9 cellular contexts compared by ENCODE assay signal in genomic region chr12:89856431-89856830, GRCh38.
DNase-seq lines count a peak whose midpoint lies in the region; FAIRE-seq and TF ChIP-seq lines count a peak whose summit lies in the region.
"Had no signal": no experiment of that assay in that cellular context is flagged by ENCODE, and none has a peak within 500 bp of the region (broad histone marks: within the 10 kb centered on the region; RNA-seq: fewer than 3 reads in every experiment).

No MANE protein-coding gene starts in this region.

- H2AFZ ChIP-seq in GM23248 = no peak overlapping the region

- TF ChIP-seq POLR2A in thyroid gland (IDR thresholded peaks at IDR 0.05) = no peak

- peak; percentile 92 for FAIRE-seq in GM18507 (lab: Jason Lieb, UNC)
- FAIRE-seq: TTC549 had no signal

- H3K27ac ChIP-seq in GM23248 = no peak overlapping the region
- H3K27ac ChIP-seq in thyroid gland = no peak overlapping the region

- no peak overlapping the region for H3K4me3 Mint-ChIP-seq in dendritic cell treated with granulocyte-macrophage colony-stimulating factor and Interleukin-4, amounts not matched to agents 40 ng/mL and 50 ng/mL, for 4 days
- H3K4me3 Mint-ChIP-seq in endothelial cell (ENCODE audit: unreplicated experiment) = no peak overlapping the region

- peaks cover 16% of the 10 kb centered on the region for H3K36me3 Mint-ChIP-seq in dendritic cell treated with granulocyte-macrophage colony-stimulating factor and Interleukin-4, amounts not matched to agents 40 ng/mL and 50 ng/mL, for 4 days (ENCODE audit: low read depth)
- H3K36me3 Mint-ChIP-seq in endothelial cell (ENCODE audit: low read depth, unreplicated experiment) = no peaks in the 10 kb centered on the region

- H3K27me3 Mint-ChIP-seq in dendritic cell treated with granulocyte-macrophage colony-stimulating factor and Interleukin-4, amounts not matched to agents 40 ng/mL and 50 ng/mL, for 4 days = no peaks in the 10 kb centered on the region
- peaks cover 3% of the 10 kb centered on the region for H3K27me3 Mint-ChIP-seq in endothelial cell (ENCODE audit: unreplicated experiment)

- H3K79me2 ChIP-seq in GM23248 (ENCODE audit: insufficient read depth) = no peaks in the 10 kb centered on the region

- no peaks in the 10 kb centered on the region for H4K20me1 ChIP-seq in GM23248 (ENCODE audit: insufficient read depth)

- peaks cover 3% of the 10 kb centered on the region for H3K9me3 Mint-ChIP-seq in dendritic cell treated with granulocyte-macrophage colony-stimulating factor and Interleukin-4, amounts not matched to agents 40 ng/mL and 50 ng/mL, for 4 days
- H3K9me3 Mint-ChIP-seq in endothelial cell (ENCODE audit: unreplicated experiment) = no peaks in the 10 kb centered on the region

- peaks cover 70% of the 10 kb centered on the region for H3K4me1 Mint-ChIP-seq in dendritic cell treated with granulocyte-macrophage colony-stimulating factor and Interleukin-4, amounts not matched to agents 40 ng/mL and 50 ng/mL, for 4 days (ENCODE audit: low read depth)
- no peaks in the 10 kb centered on the region for H3K4me1 Mint-ChIP-seq in endothelial cell (ENCODE audit: unreplicated experiment)

- H3K27me3 ChIP-seq in GM23248 (replicated peaks; ENCODE audit: insufficient read depth) = peaks cover 53% of the 10 kb centered on the region
- H3K27me3 ChIP-seq in thyroid gland = no peaks in the 10 kb centered on the region

- 7 to 16% methylated on average over 1 of the region's 1 CpG for WGBS in GM23248 (ENCODE audit: low coverage in 1 of 2, low lambda C conversion rate in 2 of 2, missing lambda C conversion rate in 2 of 2), 2 experiments
- 58 to 84% methylated on average over 1 of the region's 1 CpG for WGBS in thyroid gland, 2 donors

- peak overlapping the region; percentile 1 for H3K4me2 ChIP-seq in GM23248 (ENCODE audit: unreplicated experiment)

- in situ Hi-C loops in GM23248 (cut with MboI) = no loop called here

- H3K4me1 ChIP-seq in GM23248 (ENCODE audit: insufficient read depth) (no peaks in the 10 kb centered on the region), thyroid gland (no peaks in the 10 kb centered on the region)

- peak overlapping the region; percentile 90 for H3K27ac Mint-ChIP-seq in dendritic cell treated with granulocyte-macrophage colony-stimulating factor and Interleukin-4, amounts not matched to agents 40 ng/mL and 50 ng/mL, for 4 days
- H3K27ac Mint-ChIP-seq in endothelial cell (ENCODE audit: unreplicated experiment) = no peak overlapping the region

- H3K9me2 ChIP-seq in GM23248 (ENCODE audit: insufficient read depth) = no peaks in the 10 kb centered on the region

- TF ChIP-seq CTCF in endothelial cell (IDR thresholded peaks at IDR 0.05; ENCODE audit: unreplicated experiment) (no peak), thyroid gland (IDR thresholded peaks at IDR 0.05) (no peak)

- peak; percentile 30 for DNase-seq in GM18507 (ENCODE audit: extremely low spot score, insufficient read length, low read depth)
- DNase-seq in GM23248 = peak; percentile 78
- DNase-seq in Kasumi-1 (lab: John Stamatoyannopoulos, UW) = peak; percentile 48 to 74
- no peak for DNase-seq in endothelial cell (ENCODE audit: low spot score)
- no peak for DNase-seq in NK-92 (lab: John Stamatoyannopoulos, UW; ENCODE audit: unreplicated experiment)
- no peak for DNase-seq in thyroid gland
- DNase-seq in activated CD4-positive, alpha-beta T cell treated with anti-CD3 and anti-CD28 coated beads, Interleukin-2, amount 50 U/mL, for 48 hours = no peak

- intact Hi-C loops in dendritic cell treated with granulocyte-macrophage colony-stimulating factor and Interleukin-4, amounts not matched to agents 40 ng/mL and 50 ng/mL, for 4 days (cut with micrococcal nuclease) = loop anchor here (1.0 kb wide), 1 partner anchor 8 kb away; no protein-coding TSS in a partner anchor
- intact Hi-C loops in thyroid gland (cut with DNase I) = no loop called here

- H3K36me3 ChIP-seq in GM23248 (ENCODE audit: low read depth) (no peaks in the 10 kb centered on the region), thyroid gland (no peaks in the 10 kb centered on the region)

- no peak overlapping the region for H3K4me3 ChIP-seq in GM23248
- H3K4me3 ChIP-seq in thyroid gland (replicated peaks in 1 of 3) = no peak overlapping the region

- H3K9me3 ChIP-seq in GM23248 (ENCODE audit: low read depth) (no peaks in the 10 kb centered on the region), thyroid gland (no peaks in the 10 kb centered on the region)

- H3K9ac ChIP-seq in GM23248 = no peak overlapping the region

- no peaks in the 10 kb centered on the region for H3F3A ChIP-seq in GM23248 (ENCODE audit: insufficient read depth)

Comparison
In these comparisons a context has a peak if more than half of its experiments do, and no peak if none do; other contexts are left out.
1. DNase-seq: peak in GM18507 (single experiment), GM23248 (single experiment) and Kasumi-1 (2 of 2); none in endothelial cell (single experiment), NK-92 (single experiment), thyroid gland (0 of 2) and activated CD4-positive, alpha-beta T cell treated with anti-CD3 and anti-CD28 coated beads, Interleukin-2, amount 50 U/mL, for 48 hours (0 of 2).